19 cellular contexts compared by ENCODE assay signal in the genomic region with DNA sequence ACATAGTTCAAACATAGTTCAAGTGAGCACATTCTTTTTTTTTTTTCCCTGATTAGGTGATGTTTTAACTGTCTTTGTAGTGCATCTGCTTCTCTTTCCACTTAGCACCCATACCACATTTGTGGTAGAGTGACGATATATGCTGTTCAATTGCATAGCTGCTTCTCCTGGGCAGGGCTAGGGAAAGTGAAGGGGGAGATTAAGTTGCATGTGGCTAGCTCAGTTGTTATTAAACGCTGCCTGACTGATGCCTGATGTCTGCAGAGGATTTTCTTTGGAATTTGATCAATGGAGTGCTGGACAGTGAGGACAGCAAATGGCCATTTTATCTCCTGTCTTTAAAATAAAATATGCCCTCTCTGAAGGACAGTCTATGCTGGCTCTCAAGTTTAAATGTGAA.
"Had no signal": no experiment of that assay in that cellular context is flagged by ENCODE, and none has a peak within 500 bp of the region (broad histone marks: within the 10 kb centered on the region; RNA-seq: fewer than 3 reads in every experiment).

No MANE protein-coding gene starts in this region.

- H3K4me3 Mint-ChIP-seq: endodermal cell; natural killer cell treated with Interleukin-12 subunit alpha and Interleukin-12 subunit beta and Interleukin-15 and Interleukin-18, amount 100 ng/mL, for 72 hours had no signal

- H3K4me3 ChIP-seq: coronary artery, hepatocyte, mucosa of descending colon, skin epidermis, stomach, thoracic aorta, transverse colon had no signal

- H3K36me3 Mint-ChIP-seq: natural killer cell treated with Interleukin-12 subunit alpha and Interleukin-12 subunit beta and Interleukin-15 and Interleukin-18, amount 100 ng/mL, for 72 hours had no signal

- H3K4me1 ChIP-seq: foreskin keratinocyte, transverse colon had no signal

- H3K79me2 ChIP-seq: hepatocyte had no signal

- H3K27ac Mint-ChIP-seq: endodermal cell; natural killer cell treated with Interleukin-12 subunit alpha and Interleukin-12 subunit beta and Interleukin-15 and Interleukin-18, amount 100 ng/mL, for 72 hours had no signal

- H3K27ac ChIP-seq: coronary artery, foreskin keratinocyte, hepatocyte, skin epidermis, stomach, thoracic aorta, transverse colon had no signal

- H2AFZ ChIP-seq: hepatocyte had no signal

- H3K9me3 Mint-ChIP-seq: endodermal cell; natural killer cell treated with Interleukin-12 subunit alpha and Interleukin-12 subunit beta and Interleukin-15 and Interleukin-18, amount 100 ng/mL, for 72 hours had no signal

- DNase-seq: effector CD4-positive, alpha-beta T cell; endodermal cell; erythroblast; foreskin keratinocyte; left colon; mammary epithelial cell; mucosa of descending colon; posterior cingulate gyrus; stimulated activated CD4-positive, alpha-beta T cell treated with anti-CD3 and anti-CD28 coated beads, Interleukin-2, amount 100 ng/mL, for 24 hours; stimulated activated naive CD4-positive, alpha-beta T cell; stomach; substantia nigra; transverse colon had no signal

- ATAC-seq: foreskin keratinocyte; left colon; mucosa of descending colon; natural killer cell treated with Interleukin-12 subunit alpha and Interleukin-12 subunit beta and Interleukin-15 and Interleukin-18, amount 100 ng/mL, for 72 hours; sciatic nerve had no signal

- H3K27me3 ChIP-seq: hepatocyte, stomach, transverse colon had no signal

- H3K36me3 ChIP-seq: stomach, thoracic aorta, transverse colon had no signal

- H3K4me2 ChIP-seq: hepatocyte had no signal
